8 cellular contexts compared by ENCODE assay signal in genomic region chr9:117782931-117783788, GRCh38.
DNase-seq lines count a peak whose midpoint lies in the region; ATAC-seq and TF ChIP-seq lines count a peak whose summit lies in the region.

No MANE protein-coding gene starts in this region.

- H3K4me3 ChIP-seq in BE2C (ENCODE audit: low read depth, low read length) (peak overlapping the region; percentile 33), right lobe of liver (peak overlapping the region; percentile 22 to 62 (median 46))

- TF ChIP-seq CTCF in BE2C (IDR thresholded peaks at IDR 0.05; ENCODE audit: low read depth, low read length) (peak; percentile 89), right lobe of liver (IDR thresholded peaks at IDR 0.05) (peak; percentile 79 to 85 (median 81))

- peak; percentile 69 for ATAC-seq in GM19023 (IDR thresholded peaks at IDR 0.05; ENCODE audit: unreplicated experiment)
- ATAC-seq in HG03139 (IDR thresholded peaks at IDR 0.05; ENCODE audit: unreplicated experiment) = peak; percentile 69
- peak; percentile 91 to 95 (median 94) for ATAC-seq in right lobe of liver

- H3K27ac ChIP-seq in right lobe of liver = peak overlapping the region in 2 of 3 donors; percentile 5 to 14

- peak; percentile 62 for DNase-seq in BE2C
- DNase-seq in NCI-H345 (lab: John Stamatoyannopoulos, UW) = peak; percentile 80
- DNase-seq in activated CD4-positive, alpha-beta T cell treated with anti-CD3 and anti-CD28 coated beads for 4 hours = peak; percentile 39 to 42
- peak; percentile 82 for DNase-seq in dedifferentiated amniotic fluid mesenchymal stem cell (ENCODE audit: extremely low spot score)
- DNase-seq in right lobe of liver = peak; percentile 55 to 74 (median 70)
- peak; percentile 39 for DNase-seq in stimulated activated CD4-positive, alpha-beta T cell treated with anti-CD3 and anti-CD28 coated beads, Interleukin-4, amount 100 ng/mL, for 1 hour

- 12% methylated on average over 10 of the region's 10 CpGs for WGBS in right lobe of liver (ENCODE audit: insufficient coverage, low coverage, low lambda C conversion rate, missing lambda C conversion rate)

- H3K4me1 ChIP-seq in BE2C = no peaks in the 10 kb centered on the region
- peaks cover 0 to 12% (median 0%) of the 10 kb centered on the region in 4 donors for H3K4me1 ChIP-seq in right lobe of liver

- H3K9me3 ChIP-seq in BE2C = no peaks in the 10 kb centered on the region
- no peaks in the 10 kb centered on the region for H3K9me3 ChIP-seq in right lobe of liver

- H3K36me3 ChIP-seq in BE2C = no peaks in the 10 kb centered on the region
- no peaks in the 10 kb centered on the region for H3K36me3 ChIP-seq in right lobe of liver

- intact Hi-C loops in right lobe of liver (cut with DNase I) = no loop called here

- H3K27me3 ChIP-seq in BE2C (no peaks in the 10 kb centered on the region), right lobe of liver (no peaks in the 10 kb centered on the region)

- no peak for TF ChIP-seq POLR2A in right lobe of liver (IDR thresholded peaks at IDR 0.05)

Comparison
In these comparisons a context has a peak if more than half of its experiments do, and no peak if none do; other contexts are left out.
1. Peak in every context shown above with its lines: DNase-seq, ATAC-seq, H3K4me3 ChIP-seq and H3K27ac ChIP-seq.